ENCODE assay signal across 8 cellular contexts in genomic region chr2:65377556-65378307, GRCh38. TPM values are rescaled to one million over a fixed set of nuclear protein-coding genes. Genes with fewer than 3 reads are reported as not detected.
DNase-seq lines count a peak whose midpoint lies in the region; ATAC-seq and TF ChIP-seq lines count a peak whose summit lies in the region.

No MANE protein-coding gene starts in this region.

- ATAC-seq in GM21786 (IDR thresholded peaks at IDR 0.05; ENCODE audit: unreplicated experiment): peak; percentile 44
- ATAC-seq in left ventricle myocardium superior: peak; percentile 47

- peak overlapping the region; percentile 36 for H3K27ac ChIP-seq in 22Rv1

- intact Hi-C loops in left ventricle myocardium superior (cut with micrococcal nuclease): no loop called here

- no peak for TF ChIP-seq CTCF in 22Rv1 (IDR thresholded peaks at IDR 0.05)

- DNase-seq in SKM-1 (lab: John Stamatoyannopoulos, UW; ENCODE audit: unreplicated experiment) (peak; percentile 65), left ventricle myocardium superior (no peak), DMS 273 treated with DMSO at 0.1 percent for 48 hours (lab: John Stamatoyannopoulos, UW) (no peak), OCI-M2 (lab: John Stamatoyannopoulos, UW; ENCODE audit: unreplicated experiment) (no peak), NCI-H1092 (lab: John Stamatoyannopoulos, UW) (no peak)
- no peak for DNase-seq in activated CD4-positive, CD25-positive, alpha-beta regulatory T cell treated with anti-CD3 and anti-CD28 coated beads, Interleukin-2, amount 50 U/mL, for 72 hours

RNA-seq across cellular contexts. Expression of gene SPRED2, which starts 54.7 kb away (rescaled TPM):
- total RNA-seq in left ventricle myocardium superior: 12.8 TPM
